In genomic region chr1:178716111-178716510, GRCh38 we compare ENCODE assay signal across 30 cellular contexts.
"Had no signal": no experiment of that assay in that cellular context is flagged by ENCODE, and none has a peak within 500 bp of the region (broad histone marks: within the 10 kb centered on the region; RNA-seq: fewer than 3 reads in every experiment).

No MANE protein-coding gene starts in this region.

- H3K27ac ChIP-seq: adrenal gland, gastrocnemius medialis, neural progenitor cell, stomach, suprapubic skin, transverse colon, uterus, WERI-Rb-1 had no signal

- FAIRE-seq: islet of Langerhans had no signal

- H3K27me3 Mint-ChIP-seq: stimulated activated memory B cell treated with anti-CD40 and anti-IgM and Interleukin-4, amounts not matched to agents 10 μg/mL and 1 μg/mL and 100 μg/mL, for 72 hours had no signal

- H3K4me1 ChIP-seq: adrenal gland, gastrocnemius medialis, neural progenitor cell, stomach, suprapubic skin, transverse colon, uterus had no signal

- H3K9me3 Mint-ChIP-seq: activated CD4-positive, alpha-beta T cell treated with anti-CD3 and anti-CD28 coated beads, Interleukin-2, amount 10 ng/mL, durations not matched to agents 7 days and 5 days; activated CD8-positive, alpha-beta T cell treated with anti-CD3 and anti-CD28 coated beads for 36 hours; activated naive CD4-positive, alpha-beta T cell treated with anti-CD3 and anti-CD28 coated beads, Interleukin-2, amount 50 U/mL, for 72 hours; mesothelial cell of epicardium; naive thymus-derived CD8-positive, alpha-beta T cell; neural progenitor cell; T-helper 2 cell treated with Interferon-gamma antibody and Interleukin-4, amounts not matched to agents 5 μg/mL and 100 μg/mL, for 36 hours had no signal

- H3K9me3 ChIP-seq: adrenal gland, gastrocnemius medialis, stomach, suprapubic skin, transverse colon, uterus had no signal

- H3K27me3 ChIP-seq: adrenal gland, gastrocnemius medialis, neural progenitor cell, stomach, suprapubic skin, transverse colon, uterus had no signal

- H2AFZ ChIP-seq: neural progenitor cell had no signal

- H3K4me2 ChIP-seq: neural progenitor cell, smooth muscle cell had no signal

- H3K9ac ChIP-seq: neural progenitor cell had no signal

- H3K4me1 Mint-ChIP-seq: activated CD4-positive, alpha-beta T cell treated with anti-CD3 and anti-CD28 coated beads, Interleukin-2, amount 10 ng/mL, durations not matched to agents 7 days and 5 days; activated CD8-positive, alpha-beta memory T cell treated with anti-CD3 and anti-CD28 coated beads, Interleukin-2, amount 10 ng/mL, durations not matched to agents 7 days and 5 days; neural progenitor cell had no signal

- H3K36me3 Mint-ChIP-seq: activated CD8-positive, alpha-beta memory T cell treated with anti-CD3 and anti-CD28 coated beads, Interleukin-2, amount 10 ng/mL, durations not matched to agents 7 days and 5 days; activated naive CD4-positive, alpha-beta T cell treated with anti-CD3 and anti-CD28 coated beads, Interleukin-2, amount 50 U/mL, for 72 hours; mesothelial cell of epicardium; naive thymus-derived CD8-positive, alpha-beta T cell; neural progenitor cell; stimulated activated memory B cell treated with anti-CD40 and anti-IgM and Interleukin-4, amounts not matched to agents 10 μg/mL and 1 μg/mL and 100 μg/mL, for 72 hours had no signal

- H3K27ac Mint-ChIP-seq: activated CD4-positive, alpha-beta T cell treated with anti-CD3 and anti-CD28 coated beads, Interleukin-2, amount 10 ng/mL, durations not matched to agents 7 days and 5 days; activated CD8-positive, alpha-beta memory T cell treated with anti-CD3 and anti-CD28 coated beads, Interleukin-2, amount 10 ng/mL, durations not matched to agents 7 days and 5 days; activated CD8-positive, alpha-beta T cell treated with anti-CD3 and anti-CD28 coated beads for 36 hours; activated naive CD4-positive, alpha-beta T cell treated with anti-CD3 and anti-CD28 coated beads, Interleukin-2, amount 50 U/mL, for 72 hours; mesothelial cell of epicardium; neural progenitor cell; T-helper 2 cell treated with Interferon-gamma antibody and Interleukin-4, amounts not matched to agents 5 μg/mL and 100 μg/mL, for 36 hours had no signal

- ATAC-seq: activated CD8-positive, alpha-beta memory T cell treated with anti-CD3 and anti-CD28 coated beads, Interleukin-2, amount 10 ng/mL, durations not matched to agents 7 days and 5 days; activated CD8-positive, alpha-beta T cell treated with anti-CD3 and anti-CD28 coated beads for 36 hours; activated naive CD4-positive, alpha-beta T cell treated with anti-CD3 and anti-CD28 coated beads, Interleukin-2, amount 50 U/mL, for 72 hours; gastrocnemius medialis; left ventricle myocardium superior; naive thymus-derived CD8-positive, alpha-beta T cell; sciatic nerve; stimulated activated memory B cell treated with anti-CD40 and anti-IgM and Interleukin-4, amounts not matched to agents 10 μg/mL and 1 μg/mL and 100 μg/mL, for 72 hours had no signal

- H3K4me3 Mint-ChIP-seq: activated CD4-positive, alpha-beta T cell treated with anti-CD3 and anti-CD28 coated beads, Interleukin-2, amount 10 ng/mL, durations not matched to agents 7 days and 5 days; activated CD8-positive, alpha-beta memory T cell treated with anti-CD3 and anti-CD28 coated beads, Interleukin-2, amount 10 ng/mL, durations not matched to agents 7 days and 5 days; activated CD8-positive, alpha-beta T cell treated with anti-CD3 and anti-CD28 coated beads for 36 hours; mesothelial cell of epicardium; naive thymus-derived CD8-positive, alpha-beta T cell; neural progenitor cell; stimulated activated memory B cell treated with anti-CD40 and anti-IgM and Interleukin-4, amounts not matched to agents 10 μg/mL and 1 μg/mL and 100 μg/mL, for 72 hours; T-helper 2 cell treated with Interferon-gamma antibody and Interleukin-4, amounts not matched to agents 5 μg/mL and 100 μg/mL, for 36 hours had no signal

- DNase-seq: activated CD4-positive, alpha-beta T cell treated with anti-CD3 and anti-CD28 coated beads, Interleukin-2, amount 10 ng/mL, durations not matched to agents 7 days and 5 days; activated CD4-positive, CD25-positive, alpha-beta regulatory T cell treated with anti-CD3 and anti-CD28 coated beads, Interleukin-2, amount 50 U/mL, for 72 hours; activated CD8-positive, alpha-beta memory T cell treated with anti-CD3 and anti-CD28 coated beads, Interleukin-2, amount 10 ng/mL, durations not matched to agents 7 days and 5 days; activated CD8-positive, alpha-beta T cell treated with anti-CD3 and anti-CD28 coated beads for 36 hours; activated gamma-delta T cell treated with Interleukin-2 at 50 U/mL for 16 hours; activated T-cell treated with anti-CD3 and anti-CD28 coated beads for 4 hours; adrenal gland; dermis blood vessel endothelial cell; effector memory CD4-positive, alpha-beta T cell; gastrocnemius medialis; head of caudate nucleus; hypothalamus; left ventricle myocardium superior; mammary epithelial cell; naive thymus-derived CD8-positive, alpha-beta T cell; posterior cingulate gyrus; stimulated activated CD4-positive, alpha-beta T cell treated with anti-CD3 and anti-CD28 coated beads, Interleukin-15, amount 100 ng/mL, for 24 hours; stomach; transverse colon; uterus; WERI-Rb-1 had no signal
